Comparison of ENCODE assay signal across 10 cellular contexts in genomic region chr17:63675231-63675606, GRCh38. TPM values are rescaled to one million over a fixed set of nuclear protein-coding genes. Genes with fewer than 3 reads are reported as not detected.
DNase-seq lines count a peak whose midpoint lies in the region; ATAC-seq and TF ChIP-seq lines count a peak whose summit lies in the region.
"Had no signal": no experiment of that assay in that cellular context is flagged by ENCODE, and none has a peak within 500 bp of the region (broad histone marks: within the 10 kb centered on the region; RNA-seq: fewer than 3 reads in every experiment).

No MANE protein-coding gene starts in this region.

- H3K36me3 Mint-ChIP-seq in brain: peaks cover 16% of the 10 kb centered on the region
- H3K36me3 Mint-ChIP-seq in stimulated activated effector memory CD8-positive, alpha-beta T cell treated with anti-CD3 and anti-CD28 coated beads, Interleukin-12 subunit alpha, Interleukin-12 subunit beta, amount 100 ng/mL, for 72 hours: peaks cover 41% of the 10 kb centered on the region
- H3K36me3 Mint-ChIP-seq in immature natural killer cell: peaks cover 3 to 14% (median 4%) of the 10 kb centered on the region in 3 donors

- DNase-seq in iPS-NIHi7 (ENCODE audit: extremely low spot score) (peak; percentile 35), immature natural killer cell (no peak)
- no peak for DNase-seq in stimulated activated effector memory CD8-positive, alpha-beta T cell treated with anti-CD3 and anti-CD28 coated beads, Interleukin-12 subunit alpha, Interleukin-12 subunit beta, amount 100 ng/mL, for 72 hours (ENCODE audit: low spot score in 2 of 2)
- DNase-seq: stimulated activated naive CD8-positive, alpha-beta T cell treated with anti-CD3 and anti-CD28 coated beads, Interleukin-15, Interleukin-2, amounts not matched to agents 100 U/mL and 50 U/mL, for 24 hours had no signal

- peaks cover 27% of the 10 kb centered on the region for H3K4me1 ChIP-seq in HUES48 (ENCODE audit: control insufficient read depth, insufficient read depth, low read length)

- H3K9ac ChIP-seq in HUES48 (ENCODE audit: low read depth, low read length): no peak overlapping the region

- no peak for TF ChIP-seq CTCF in brain (conservative IDR thresholded peaks at IDR 0.05)

- no peak for ATAC-seq in stimulated activated effector memory CD8-positive, alpha-beta T cell treated with anti-CD3 and anti-CD28 coated beads, Interleukin-12 subunit alpha, Interleukin-12 subunit beta, amount 100 ng/mL, for 72 hours
- ATAC-seq in HG02623 (IDR thresholded peaks at IDR 0.05; ENCODE audit: unreplicated experiment) (no peak), HG02981 (IDR thresholded peaks at IDR 0.05; ENCODE audit: unreplicated experiment) (no peak), GM21737 (IDR thresholded peaks at IDR 0.05; ENCODE audit: unreplicated experiment) (no peak)
- ATAC-seq: stimulated activated naive CD8-positive, alpha-beta T cell treated with anti-CD3 and anti-CD28 coated beads, Interleukin-15, Interleukin-2, amounts not matched to agents 100 U/mL and 50 U/mL, for 24 hours had no signal

- H3K27me3 ChIP-seq in HUES48 (ENCODE audit: control insufficient read depth, insufficient read depth, low read length): no peaks in the 10 kb centered on the region

- peak overlapping the region; percentile 71 for H3K27ac ChIP-seq in HUES48 (ENCODE audit: low read depth, low read length)
- H3K27ac ChIP-seq: epithelial cell of prostate had no signal

- H3K27me3 Mint-ChIP-seq in brain (peaks cover 5% of the 10 kb centered on the region), immature natural killer cell (ENCODE audit: low read depth in 3 of 3) (peaks cover 0 to 2% (median 2%) of the 10 kb centered on the region in 3 donors)

- no peaks in the 10 kb centered on the region for H3K9me3 Mint-ChIP-seq in brain
- H3K9me3 Mint-ChIP-seq in stimulated activated effector memory CD8-positive, alpha-beta T cell treated with anti-CD3 and anti-CD28 coated beads, Interleukin-12 subunit alpha, Interleukin-12 subunit beta, amount 100 ng/mL, for 72 hours: no peaks in the 10 kb centered on the region
- no peaks in the 10 kb centered on the region for H3K9me3 Mint-ChIP-seq in immature natural killer cell

- no peak overlapping the region for H3K4me3 ChIP-seq in HUES48 (ENCODE audit: low read depth, low read length)

- H3K4me1 Mint-ChIP-seq in brain (peaks cover 22% of the 10 kb centered on the region), immature natural killer cell (peaks cover 0 to 6% of the 10 kb centered on the region in 2 donors)
- peaks cover 7% of the 10 kb centered on the region for H3K4me1 Mint-ChIP-seq in stimulated activated effector memory CD8-positive, alpha-beta T cell treated with anti-CD3 and anti-CD28 coated beads, Interleukin-12 subunit alpha, Interleukin-12 subunit beta, amount 100 ng/mL, for 72 hours

- H3K9me3 ChIP-seq in HUES48 (ENCODE audit: control insufficient read depth, insufficient read depth, low read length): no peaks in the 10 kb centered on the region

- H3K4me3 Mint-ChIP-seq in brain (no peak overlapping the region), immature natural killer cell (no peak overlapping the region)
- no peak overlapping the region for H3K4me3 Mint-ChIP-seq in stimulated activated effector memory CD8-positive, alpha-beta T cell treated with anti-CD3 and anti-CD28 coated beads, Interleukin-12 subunit alpha, Interleukin-12 subunit beta, amount 100 ng/mL, for 72 hours

- peaks cover 3% of the 10 kb centered on the region; the same call in 1 of the 2 replicates for H3K36me3 ChIP-seq in HUES48 (ENCODE audit: control insufficient read depth, insufficient read depth, low read length)

- H3K27ac Mint-ChIP-seq in brain (peak overlapping the region in 3 of 5 experiments; percentile 59 to 90 (median 81)), immature natural killer cell (peak overlapping the region in 1 of 6 donors; percentile 26)
- peak overlapping the region; percentile 15 for H3K27ac Mint-ChIP-seq in stimulated activated effector memory CD8-positive, alpha-beta T cell treated with anti-CD3 and anti-CD28 coated beads, Interleukin-12 subunit alpha, Interleukin-12 subunit beta, amount 100 ng/mL, for 72 hours

RNA-seq across cellular contexts. Expression of gene LIMD2, which starts 24.7 kb away (rescaled TPM):
- polyA plus RNA-seq in brain (ENCODE audit: insufficient read depth, low read depth, low replicate concordance) (71.4 TPM), immature natural killer cell (100 to 1,000 TPM; 273 to 573 (median 404) TPM)

RNA-seq across cellular contexts. Expression of gene MAP3K3, which starts 53.0 kb away (rescaled TPM):
- 18.7 TPM for polyA plus RNA-seq in brain (ENCODE audit: insufficient read depth, low read depth, low replicate concordance)
- 10 to 100 TPM; 21.4 to 40.4 (median 31.9) TPM for polyA plus RNA-seq in immature natural killer cell
